In genomic region chr2:9380702-9381628, GRCh38 we compare ENCODE assay signal across 10 cellular contexts. TPM values are rescaled to one million over a fixed set of nuclear protein-coding genes. Genes with fewer than 3 reads are reported as not detected.
DNase-seq lines count a peak whose midpoint lies in the region; FAIRE-seq and TF ChIP-seq lines count a peak whose summit lies in the region.
"Had no signal": no experiment of that assay in that cellular context is flagged by ENCODE, and none has a peak within 500 bp of the region (broad histone marks: within the 10 kb centered on the region; RNA-seq: fewer than 3 reads in every experiment).

No MANE protein-coding gene starts in this region.

- H2BK120ac ChIP-seq in mesendoderm (ENCODE audit: low read depth, low read length) = no peak overlapping the region

- H3K4me1 ChIP-seq in astrocyte (ENCODE audit: insufficient read depth, low read length) = peaks cover 48% of the 10 kb centered on the region
- peaks cover 54% of the 10 kb centered on the region for H3K4me1 ChIP-seq in left ventricle myocardium inferior
- H3K4me1 ChIP-seq in spleen = no peaks in the 10 kb centered on the region
- no peaks in the 10 kb centered on the region for H3K4me1 ChIP-seq in mesendoderm (ENCODE audit: control insufficient read depth, low read depth, low read length)

- no peak overlapping the region for H4K5ac ChIP-seq in mesendoderm (ENCODE audit: low read length)

- H3K4ac ChIP-seq in mesendoderm (ENCODE audit: low read depth, low read length) = no peak overlapping the region

- H3K27ac ChIP-seq in astrocyte (ENCODE audit: low read depth, low read length) = peak overlapping the region; percentile 96
- peak overlapping the region; percentile 57 for H3K27ac ChIP-seq in left ventricle myocardium inferior (replicated peaks)
- H3K27ac ChIP-seq in spleen = no peak overlapping the region
- H3K27ac ChIP-seq in mesendoderm (ENCODE audit: low read depth, low read length) = no peak overlapping the region

- H3K9ac ChIP-seq in astrocyte (ENCODE audit: low read length) = peak overlapping the region; percentile 75
- no peak overlapping the region for H3K9ac ChIP-seq in mesendoderm (ENCODE audit: low read length)

- no peak overlapping the region for H2AFZ ChIP-seq in astrocyte (ENCODE audit: low read depth, low read length)

- no peak overlapping the region for H3K4me3 Mint-ChIP-seq in astrocyte (ENCODE audit: unreplicated experiment)
- H3K4me3 Mint-ChIP-seq: activated T-helper 17 cell treated with anti-CD3 and anti-CD28 coated beads, Interleukin-2, amount 50 U/mL, for 72 hours had no signal

- peak overlapping the region; percentile 9 for H3K4me3 ChIP-seq in astrocyte (ENCODE audit: insufficient read depth, low read depth, low read length)
- no peak overlapping the region for H3K4me3 ChIP-seq in left ventricle myocardium inferior
- no peak overlapping the region for H3K4me3 ChIP-seq in spleen
- no peak overlapping the region for H3K4me3 ChIP-seq in mesendoderm (ENCODE audit: low read length)

- FAIRE-seq in H54 (lab: Jason Lieb, UNC) (peak; percentile 80), astrocyte (lab: Jason Lieb, UNC) (peak; percentile 58)
- FAIRE-seq: islet of Langerhans had no signal

- no peak overlapping the region for H2BK5ac ChIP-seq in mesendoderm (ENCODE audit: low read length)

- H3K79me1 ChIP-seq in mesendoderm (ENCODE audit: low read length) = no peaks in the 10 kb centered on the region

- peak overlapping the region; percentile 79 for H3K27ac Mint-ChIP-seq in astrocyte (ENCODE audit: unreplicated experiment)
- H3K27ac Mint-ChIP-seq: activated T-helper 17 cell treated with anti-CD3 and anti-CD28 coated beads, Interleukin-2, amount 50 U/mL, for 72 hours had no signal

- TF ChIP-seq CTCF in astrocyte (IDR thresholded peaks at IDR 0.05; ENCODE audit: insufficient read depth, low read depth, low read length) (no peak), left ventricle myocardium inferior (IDR thresholded peaks at IDR 0.05; ENCODE audit: borderline replicate concordance) (no peak), spleen (IDR thresholded peaks at IDR 0.05 in 8 of 11, conservative IDR thresholded peaks at IDR 0.05 in 3 of 11) (no peak)

- H3K36me3 ChIP-seq in astrocyte (ENCODE audit: insufficient read depth, low read length) (peaks cover 14% of the 10 kb centered on the region), left ventricle myocardium inferior (peaks cover 50% of the 10 kb centered on the region), spleen (no peaks in the 10 kb centered on the region), mesendoderm (ENCODE audit: control insufficient read depth, insufficient read depth, low read length) (peaks cover 2% of the 10 kb centered on the region)

- H4K8ac ChIP-seq in mesendoderm (ENCODE audit: low read depth, low read length) = no peak overlapping the region

- WGBS in spleen, 5 donors = 71 to 82% (median 76%) methylated on average over 18 of the region's 18 CpGs
- WGBS in mesendoderm (ENCODE audit: extremely low coverage, insufficient coverage, low lambda C conversion rate) = no CpG with 5 or more reads among the region's 18 CpGs

- H3K27me3 ChIP-seq in astrocyte (ENCODE audit: insufficient read depth, low read length) = no peaks in the 10 kb centered on the region
- H3K27me3 ChIP-seq in left ventricle myocardium inferior (ENCODE audit: low read depth) = no peaks in the 10 kb centered on the region
- peaks cover 0 to 15% (median 0%) of the 10 kb centered on the region in 7 donors for H3K27me3 ChIP-seq in spleen (replicated peaks in 1 of 7)
- H3K27me3 ChIP-seq in mesendoderm (ENCODE audit: insufficient read depth, low read length, poor library complexity) = no peaks in the 10 kb centered on the region

- H3K79me2 ChIP-seq in astrocyte (ENCODE audit: insufficient read depth, low read length) = no peaks in the 10 kb centered on the region
- no peaks in the 10 kb centered on the region for H3K79me2 ChIP-seq in mesendoderm (ENCODE audit: control insufficient read depth, insufficient read depth, low read length)

- H3K4me2 ChIP-seq in astrocyte (ENCODE audit: low read length) (peak overlapping the region; percentile 63), mesendoderm (ENCODE audit: low read length) (no peak overlapping the region)

- peak; percentile 62 for DNase-seq in H54 (ENCODE audit: insufficient read length, low spot score)
- DNase-seq in astrocyte (ENCODE audit: low read depth) = peak; percentile 88
- DNase-seq in left ventricle myocardium inferior = no peak
- DNase-seq in spleen = peak; percentile 9
- DNase-seq in KG1 (lab: John Stamatoyannopoulos, UW) = no peak
- no peak for DNase-seq in NK-92 treated with Interleukin-12 subunit alpha and Interleukin-12 subunit beta, amount 100 ng/mL, for 24 hours (lab: John Stamatoyannopoulos, UW)
- no peak for DNase-seq in SHP77 (lab: John Stamatoyannopoulos, UW)
- no peak for DNase-seq in mesendoderm

- H3K9me3 ChIP-seq in astrocyte (ENCODE audit: insufficient read depth, low read depth, low read length) (no peaks in the 10 kb centered on the region), left ventricle myocardium inferior (replicated peaks) (no peaks in the 10 kb centered on the region), spleen (no peaks in the 10 kb centered on the region)

- peaks cover 2% of the 10 kb centered on the region for H4K20me1 ChIP-seq in astrocyte (ENCODE audit: insufficient read depth, low read length)

- no peak overlapping the region for H3K56ac ChIP-seq in mesendoderm (ENCODE audit: low read length)

- peaks cover 40% of the 10 kb centered on the region for H3K36me3 Mint-ChIP-seq in astrocyte (ENCODE audit: low read depth, unreplicated experiment)

- intact Hi-C loops in left ventricle myocardium inferior (cut with micrococcal nuclease) (no loop called here), spleen (cut with DNase I; ENCODE audit: low total_unique reads) (no loop called here)

- H2AK5ac ChIP-seq in mesendoderm (ENCODE audit: low read length) = no peak overlapping the region

- H3K23ac ChIP-seq in mesendoderm (ENCODE audit: low read length) = no peak overlapping the region

- no peak for TF ChIP-seq POLR2A in H54 (IDR thresholded peaks at IDR 0.05; ENCODE audit: low read depth, low read length)
- TF ChIP-seq POLR2A in spleen (IDR thresholded peaks at IDR 0.05) = no peak

- no peaks in the 10 kb centered on the region for H3K9me3 Mint-ChIP-seq in astrocyte (ENCODE audit: unreplicated experiment)
- H3K9me3 Mint-ChIP-seq: activated T-helper 17 cell treated with anti-CD3 and anti-CD28 coated beads, Interleukin-2, amount 50 U/mL, for 72 hours had no signal

- H3K4me1 Mint-ChIP-seq in astrocyte (ENCODE audit: low read depth, unreplicated experiment) = peaks cover 53% of the 10 kb centered on the region
- H3K4me1 Mint-ChIP-seq: activated T-helper 17 cell treated with anti-CD3 and anti-CD28 coated beads, Interleukin-2, amount 50 U/mL, for 72 hours had no signal

- no peak overlapping the region for H3K18ac ChIP-seq in mesendoderm (ENCODE audit: low read length)

- no peaks in the 10 kb centered on the region for H3K27me3 Mint-ChIP-seq in astrocyte (ENCODE audit: low read depth, unreplicated experiment)

- H2BK15ac ChIP-seq in mesendoderm (replicated peaks; ENCODE audit: low read depth) = no peak overlapping the region

RNA-seq across cellular contexts. Expression of gene ITGB1BP1, which starts 42.4 kb away (rescaled TPM):
- 121 and 126 TPM in 2 replicates for total RNA-seq in astrocyte
- 75.6 TPM for total RNA-seq in left ventricle myocardium inferior
- 10 to 100 TPM; 24.0 to 54.9 (median 51.0) TPM for total RNA-seq in spleen
- polyA plus RNA-seq in spleen = 10 to 100 TPM; 66.7 to 79.4 (median 76.0) TPM
- polyA plus RNA-seq in mesendoderm (2013, experiment 1 of 2) = 52.6 TPM
- polyA plus RNA-seq in mesendoderm (2013, experiment 2 of 2) = 52.3 TPM

RNA-seq across cellular contexts. Expression of gene CPSF3, which starts 42.5 kb away (rescaled TPM):
- total RNA-seq in astrocyte (36.2 and 40.3 TPM in 2 replicates), left ventricle myocardium inferior (15.6 TPM), spleen (10 to 100 TPM; 21.5 to 35.8 (median 28.2) TPM)
- polyA plus RNA-seq in spleen = 10 to 100 TPM; 18.9 to 24.0 (median 19.1) TPM
- 63.6 TPM for polyA plus RNA-seq in mesendoderm (2013, experiment 1 of 2)
- polyA plus RNA-seq in mesendoderm (2013, experiment 2 of 2) = 63.9 TPM

Comparison
In these comparisons a context has a peak if more than half of its experiments do, and no peak if none do; other contexts are left out.
1. DNase-seq: peak in H54 (single experiment), astrocyte (single experiment) and spleen (single experiment); none in left ventricle myocardium inferior (single experiment), KG1 (single experiment), NK-92 treated with Interleukin-12 subunit alpha and Interleukin-12 subunit beta, amount 100 ng/mL, for 24 hours (single experiment), SHP77 (0 of 2) and mesendoderm (single experiment).
2. H3K27ac ChIP-seq: peak in astrocyte (single experiment) and left ventricle myocardium inferior (single experiment); none in spleen (0 of 8) and mesendoderm (single experiment).